In genomic region chr22:47091241-47091691, GRCh38 we compare ENCODE assay signal across 8 cellular contexts.
DNase-seq lines count a peak whose midpoint lies in the region; ATAC-seq and TF ChIP-seq lines count a peak whose summit lies in the region.

No MANE protein-coding gene starts in this region.

- H3K4me3 Mint-ChIP-seq in naive thymus-derived CD4-positive, alpha-beta T cell = peak overlapping the region; percentile 18 to 90 (median 84)

- H3K27ac Mint-ChIP-seq in naive thymus-derived CD4-positive, alpha-beta T cell = peak overlapping the region; percentile 11 to 96 (median 89)

- DNase-seq in AG04450 (ENCODE audit: low read depth, low spot score) (no peak), NCI-H510A (lab: John Stamatoyannopoulos, UW) (no peak), Kasumi-1 (lab: John Stamatoyannopoulos, UW) (no peak)
- DNase-seq in naive thymus-derived CD4-positive, alpha-beta T cell = peak in 4 of 9 donors; percentile 31 to 81 (median 50)
- no peak for DNase-seq in stimulated activated CD8-positive, alpha-beta memory T cell treated with anti-CD3 and anti-CD28 coated beads, Interleukin-4, amount 100 ng/mL, for 48 hours

- peaks cover 11 to 43% (median 37%) of the 10 kb centered on the region in 7 donors for H3K4me1 Mint-ChIP-seq in naive thymus-derived CD4-positive, alpha-beta T cell

- CTCF ChIA-PET in AG04450 (lab: Charles Lee) = no interaction called here
- CTCF ChIA-PET in HEK293 (lab: Yijun Ruan, JAX) = interaction anchor here (0.7 kb wide), 1 partner anchor 25 kb away, joined by 7 read pairs; no protein-coding TSS in a partner anchor
- CTCF ChIA-PET in naive thymus-derived CD4-positive, alpha-beta T cell (lab: Charles Lee) = no interaction called here

- peak; percentile 56 for ATAC-seq in naive thymus-derived CD4-positive, alpha-beta T cell
- ATAC-seq in HG02852 (IDR thresholded peaks at IDR 0.05; ENCODE audit: unreplicated experiment) = no peak

- H3K27ac ChIP-seq in AG04450 (ENCODE audit: low read depth, low read length) (no peak overlapping the region), HEK293 (ENCODE audit: extremely low read depth, low read depth, low read length) (no peak overlapping the region), ectodermal cell (ENCODE audit: insufficient read depth, low read depth, low read length, poor library complexity, severe bottlenecking) (no peak overlapping the region)
- H3K27ac ChIP-seq in naive thymus-derived CD4-positive, alpha-beta T cell (ENCODE audit: low read depth, low read length) = peak overlapping the region; percentile 38

- intact Hi-C loops in naive thymus-derived CD4-positive, alpha-beta T cell (cut with micrococcal nuclease) = no loop called here

- H3K27me3 Mint-ChIP-seq in naive thymus-derived CD4-positive, alpha-beta T cell = no peaks in the 10 kb centered on the region

- peaks cover 26% of the 10 kb centered on the region for H3K9me3 ChIP-seq in AG04450 (ENCODE audit: control insufficient read depth, insufficient read depth, low read length)
- no peaks in the 10 kb centered on the region for H3K9me3 ChIP-seq in HEK293 (ENCODE audit: control insufficient read depth, insufficient read depth, low read depth, low read length)
- H3K9me3 ChIP-seq in ectodermal cell (ENCODE audit: control insufficient read depth, low read length) = no peaks in the 10 kb centered on the region
- H3K9me3 ChIP-seq in naive thymus-derived CD4-positive, alpha-beta T cell (ENCODE audit: control insufficient read depth in 2 of 3, low read length in 3 of 3) = no peaks in the 10 kb centered on the region

- H3K4me3 ChIP-seq in AG04450 (ENCODE audit: low read depth, low read length) = peak overlapping the region; percentile 56
- H3K4me3 ChIP-seq in HEK293 (ENCODE audit: low read depth, low read length) = peak overlapping the region; percentile 10; the same call in 1 of the 2 replicates
- peak overlapping the region; percentile 22 for H3K4me3 ChIP-seq in ectodermal cell (ENCODE audit: insufficient read depth, low read depth, low read length)
- peak overlapping the region; percentile 24 for H3K4me3 ChIP-seq in naive thymus-derived CD4-positive, alpha-beta T cell (ENCODE audit: low read length)

- 20 to 21% methylated on average over 21 of the region's 21 CpGs for WGBS in ectodermal cell, 2 experiments

- H3K4me1 ChIP-seq in HEK293 (ENCODE audit: control insufficient read depth, insufficient read depth, low read length) (no peaks in the 10 kb centered on the region), ectodermal cell (ENCODE audit: control insufficient read depth, insufficient read depth, low read length) (no peaks in the 10 kb centered on the region)
- H3K4me1 ChIP-seq in naive thymus-derived CD4-positive, alpha-beta T cell (ENCODE audit: control insufficient read depth in 2 of 2, insufficient read depth in 2 of 2, low read length in 2 of 2) = no peaks in the 10 kb centered on the region

- POLR2A ChIA-PET in AG04450 (lab: Yijun Ruan, JAX) = interaction anchor here (0.8 kb wide), 1 partner anchor 249 kb away, joined by 4 read pairs; no protein-coding TSS in a partner anchor
- POLR2A ChIA-PET in HEK293 (lab: Yijun Ruan, JAX) = interaction anchor here (1.3 kb wide), 1 partner anchor 13 kb away, joined by 3 read pairs; no protein-coding TSS in a partner anchor
- POLR2A ChIA-PET in naive thymus-derived CD4-positive, alpha-beta T cell (lab: Charles Lee) = no interaction called here

- H3K9me3 Mint-ChIP-seq in naive thymus-derived CD4-positive, alpha-beta T cell = peaks cover 0 to 13% (median 0%) of the 10 kb centered on the region in 11 donors

- no peaks in the 10 kb centered on the region for H3K36me3 ChIP-seq in HEK293 (ENCODE audit: control insufficient read depth in 2 of 2, insufficient read depth in 1 of 2, low read length in 2 of 2)
- H3K36me3 ChIP-seq in ectodermal cell (ENCODE audit: control insufficient read depth, insufficient read depth, low read length) = peaks cover 3% of the 10 kb centered on the region
- no peaks in the 10 kb centered on the region for H3K36me3 ChIP-seq in naive thymus-derived CD4-positive, alpha-beta T cell (ENCODE audit: control insufficient read depth in 2 of 3, insufficient read depth in 3 of 3, low read length in 3 of 3)

- H3K36me3 Mint-ChIP-seq in naive thymus-derived CD4-positive, alpha-beta T cell = peaks cover 0 to 31% (median 12%) of the 10 kb centered on the region in 5 donors

- TF ChIP-seq CTCF in AG04450 (IDR thresholded peaks at IDR 0.05; ENCODE audit: low read depth, low read length) (no peak), HEK293 (tag by site-specific recombination; IDR thresholded peaks at IDR 0.05) (no peak)

- H3K27me3 ChIP-seq in AG04450 (ENCODE audit: control insufficient read depth, insufficient read depth, low read length) (no peaks in the 10 kb centered on the region), ectodermal cell (ENCODE audit: control insufficient read depth, insufficient read depth, low read length, poor library complexity, severe bottlenecking) (no peaks in the 10 kb centered on the region)
- no peaks in the 10 kb centered on the region for H3K27me3 ChIP-seq in naive thymus-derived CD4-positive, alpha-beta T cell (ENCODE audit: control insufficient read depth in 2 of 2, insufficient read depth in 2 of 2, low read length in 2 of 2)

TF ChIP-seq in HEK293, 187 proteins besides CTCF, POLR2A, EP300 and RAD21:
- TF ChIP-seq ZNF416 (tag by site-specific recombination; IDR thresholded peaks at IDR 0.05) (no peak), ZNF132 (tag by site-specific recombination; IDR thresholded peaks at IDR 0.05; ENCODE audit: borderline replicate concordance) (no peak), ZBTB6 (tag by site-specific recombination; IDR thresholded peaks at IDR 0.05) (no peak), ZNF354C (tag by site-specific recombination; IDR thresholded peaks at IDR 0.05; ENCODE audit: borderline replicate concordance, low read depth) (no peak), RBAK (tag by site-specific recombination; IDR thresholded peaks at IDR 0.05) (no peak), ZNF555 (tag by site-specific recombination; conservative IDR thresholded peaks at IDR 0.05) (no peak), ZNF335 (tag by site-specific recombination; conservative IDR thresholded peaks at IDR 0.05) (peak; percentile 62), ZNF404 (tag by site-specific recombination; IDR thresholded peaks at IDR 0.05) (no peak), ZNF23 (tag by site-specific recombination; IDR thresholded peaks at IDR 0.05; ENCODE audit: borderline replicate concordance) (no peak)
TF ChIP-seq in HEK293: peak in this region for 1.
